ENCODE assay signal across 29 cellular contexts in genomic region chr19:39333507-39333906, GRCh38. TPM values are rescaled to one million over a fixed set of nuclear protein-coding genes. Genes with fewer than 3 reads are reported as not detected.
DNase-seq lines count a peak whose midpoint lies in the region; ATAC-seq, FAIRE-seq and TF ChIP-seq lines count a peak whose summit lies in the region.
"Had no signal": no experiment of that assay in that cellular context is flagged by ENCODE, and none has a peak within 500 bp of the region (broad histone marks: within the 10 kb centered on the region; RNA-seq: fewer than 3 reads in every experiment).

No MANE protein-coding gene starts in this region.

- intact Hi-C loops in HepG2 (cut with micrococcal nuclease; ENCODE audit: unreplicated experiment), result no loop called here
- intact Hi-C loops in right lobe of liver (cut with DNase I), result no loop called here
- intact Hi-C loops in uterus (cut with DNase I; ENCODE audit: low total_unique reads), result no loop called here

- H3K4me2 ChIP-seq in HepG2 (ENCODE audit: low read depth, low read length) (no peak overlapping the region), Loucy (ENCODE audit: low read depth, low read length, poor library complexity, severe bottlenecking) (peak overlapping the region; percentile 49)

- H3K36me3 ChIP-seq in HepG2 (replicated peaks in 1 of 2; ENCODE audit: control insufficient read depth in 1 of 2, insufficient read depth in 2 of 2, low read length in 2 of 2) (no peaks in the 10 kb centered on the region), right lobe of liver (no peaks in the 10 kb centered on the region), Loucy (ENCODE audit: insufficient read depth, low read length) (peaks cover 3% of the 10 kb centered on the region; the same call in 1 of the 2 replicates), uterus (no peaks in the 10 kb centered on the region)

- CTCF ChIA-PET in HepG2 (lab: Yijun Ruan, JAX; ENCODE audit: low intra/inter-chr PET ratio, low total read pairs), result no interaction called here

- no peaks in the 10 kb centered on the region for H3K27me3 Mint-ChIP-seq in activated naive CD8-positive, alpha-beta T cell treated with anti-CD3 and anti-CD28 coated beads, Interleukin-2, amount 50 U/mL, for 24 hours

- peaks cover 55% of the 10 kb centered on the region for H3K4me1 ChIP-seq in HepG2 (ENCODE audit: insufficient read depth, low read length)
- peaks cover 0 to 6% (median 0%) of the 10 kb centered on the region in 4 donors for H3K4me1 ChIP-seq in right lobe of liver
- H3K4me1 ChIP-seq in Loucy (ENCODE audit: insufficient read depth, low read length, poor library complexity, severe bottlenecking), result peaks cover 35% of the 10 kb centered on the region
- H3K4me1 ChIP-seq in uterus, result no peaks in the 10 kb centered on the region
- H3K4me1 ChIP-seq: psoas muscle had no signal

- no peak for TF ChIP-seq RAD21 in HepG2 (CRISPR knock-in tag; IDR thresholded peaks at IDR 0.05)

- no peaks in the 10 kb centered on the region; the same call in 1 of the 2 replicates for H3F3A ChIP-seq in Loucy (ENCODE audit: low read depth)

- in situ Hi-C loops in HepG2 (cut with HindIII; ENCODE audit: extremely low pct_ligation_motif_present, low pct_unique_long_range_greater_than_20kb), result no loop called here

- H3K4me3 ChIP-seq in HepG2 (replicated peaks in 1 of 3; ENCODE audit: insufficient read depth in 1 of 3, low read depth in 2 of 3, low read length in 3 of 3), result no peak overlapping the region
- H3K4me3 ChIP-seq in right lobe of liver, result no peak overlapping the region
- H3K4me3 ChIP-seq in Loucy (ENCODE audit: low read length, poor library complexity, severe bottlenecking), result no peak overlapping the region
- no peak overlapping the region for H3K4me3 ChIP-seq in uterus
- H3K4me3 ChIP-seq: psoas muscle, upper lobe of right lung had no signal

- no peak for TF ChIP-seq EP300 in HepG2 (IDR thresholded peaks at IDR 0.05; ENCODE audit: low read depth in 2 of 2, low read length in 2 of 2)
- TF ChIP-seq EP300 in HepG2 (CRISPR knock-in tag; IDR thresholded peaks at IDR 0.05; ENCODE audit: borderline replicate concordance), result no peak

- peaks cover 65% of the 10 kb centered on the region for H3K4me1 Mint-ChIP-seq in activated naive CD8-positive, alpha-beta T cell treated with anti-CD3 and anti-CD28 coated beads, Interleukin-2, amount 50 U/mL, for 24 hours
- peaks cover 52% of the 10 kb centered on the region for H3K4me1 Mint-ChIP-seq in stimulated activated effector memory CD8-positive, alpha-beta T cell treated with anti-CD3 and anti-CD28 coated beads, Interleukin-12 subunit alpha, Interleukin-12 subunit beta, amount 100 ng/mL, for 72 hours
- H3K4me1 Mint-ChIP-seq: mesothelial cell of epicardium, neural crest cell had no signal

- H3K27ac ChIP-seq in HepG2 (ENCODE audit: extremely low read length, insufficient read depth, low read length) (no peak overlapping the region), right lobe of liver (no peak overlapping the region), substantia nigra (ENCODE audit: low read depth, low read length, poor library complexity, severe bottlenecking) (no peak overlapping the region), uterus (no peak overlapping the region)
- H3K27ac ChIP-seq: psoas muscle, upper lobe of right lung had no signal

- DNase-seq in HepG2 (ENCODE audit: low spot score) (no peak), right lobe of liver (no peak), substantia nigra (lab: John Stamatoyannopoulos, UW) (no peak), uterus (no peak), HuH-7 (ENCODE audit: low spot score) (no peak)
- no peak for DNase-seq in activated naive CD8-positive, alpha-beta T cell treated with anti-CD3 and anti-CD28 coated beads, Interleukin-2, amount 50 U/mL, for 24 hours
- DNase-seq in stimulated activated effector memory CD8-positive, alpha-beta T cell treated with anti-CD3 and anti-CD28 coated beads, Interleukin-12 subunit alpha, Interleukin-12 subunit beta, amount 100 ng/mL, for 72 hours (ENCODE audit: low spot score in 2 of 2), result no peak
- DNase-seq: activated CD8-positive, alpha-beta memory T cell treated with anti-CD3 and anti-CD28 coated beads, Interleukin-2, amount 50 U/mL, for 48 hours; amniotic stem cell; H9; heart left ventricle; Kasumi-1; NCI-H1092; NCI-H510A treated with DMSO at 0.1 percent for 48 hours; NK-92 treated with Interleukin-12 subunit alpha and Interleukin-12 subunit beta, amount 100 ng/mL, for 24 hours; psoas muscle; stimulated activated CD4-positive, alpha-beta T cell treated with anti-CD3 and anti-CD28 coated beads, Interleukin-2, amount 100 ng/mL, for 24 hours; T-helper 9 cell; upper lobe of right lung had no signal

- ATAC-seq in HepG2, result no peak
- no peak for ATAC-seq in right lobe of liver
- no peak for ATAC-seq in activated naive CD8-positive, alpha-beta T cell treated with anti-CD3 and anti-CD28 coated beads, Interleukin-2, amount 50 U/mL, for 24 hours
- ATAC-seq in stimulated activated effector memory CD8-positive, alpha-beta T cell treated with anti-CD3 and anti-CD28 coated beads, Interleukin-12 subunit alpha, Interleukin-12 subunit beta, amount 100 ng/mL, for 72 hours, result no peak
- ATAC-seq: heart left ventricle, left lobe of liver, psoas muscle, upper lobe of right lung had no signal

- H3K79me2 ChIP-seq in HepG2 (ENCODE audit: insufficient read depth, low read length) (no peaks in the 10 kb centered on the region), Loucy (ENCODE audit: insufficient read depth, low read length) (peaks cover 42% of the 10 kb centered on the region)

- POLR2A ChIA-PET in HepG2 (lab: Yijun Ruan, JAX), result no interaction called here

- H3K9me3 Mint-ChIP-seq in activated naive CD8-positive, alpha-beta T cell treated with anti-CD3 and anti-CD28 coated beads, Interleukin-2, amount 50 U/mL, for 24 hours, result no peaks in the 10 kb centered on the region
- no peaks in the 10 kb centered on the region for H3K9me3 Mint-ChIP-seq in stimulated activated effector memory CD8-positive, alpha-beta T cell treated with anti-CD3 and anti-CD28 coated beads, Interleukin-12 subunit alpha, Interleukin-12 subunit beta, amount 100 ng/mL, for 72 hours
- H3K9me3 Mint-ChIP-seq: H9, mesothelial cell of epicardium, neural crest cell had no signal

- H3K27me3 ChIP-seq in HepG2 (ENCODE audit: control insufficient read depth in 1 of 2, insufficient read depth in 2 of 2, low read length in 2 of 2) (no peaks in the 10 kb centered on the region), right lobe of liver (no peaks in the 10 kb centered on the region), Loucy (ENCODE audit: insufficient read depth, low read length, poor library complexity, severe bottlenecking) (no peaks in the 10 kb centered on the region), uterus (no peaks in the 10 kb centered on the region)
- H3K27me3 ChIP-seq: heart left ventricle, upper lobe of right lung had no signal

- H2AFZ ChIP-seq in HepG2 (ENCODE audit: low read length) (no peak overlapping the region), Loucy (ENCODE audit: low read length) (no peak overlapping the region)

- TF ChIP-seq POLR2A in HepG2 (IDR thresholded peaks at IDR 0.05; ENCODE audit: insufficient read depth in 1 of 2, low read depth in 2 of 2, low read length in 2 of 2), result no peak
- TF ChIP-seq POLR2A in right lobe of liver (IDR thresholded peaks at IDR 0.05), result no peak
- TF ChIP-seq POLR2A in uterus (IDR thresholded peaks at IDR 0.05), result no peak

- H3K36me3 Mint-ChIP-seq in activated naive CD8-positive, alpha-beta T cell treated with anti-CD3 and anti-CD28 coated beads, Interleukin-2, amount 50 U/mL, for 24 hours (ENCODE audit: low read depth), result peaks cover 21% of the 10 kb centered on the region
- H3K36me3 Mint-ChIP-seq in stimulated activated effector memory CD8-positive, alpha-beta T cell treated with anti-CD3 and anti-CD28 coated beads, Interleukin-12 subunit alpha, Interleukin-12 subunit beta, amount 100 ng/mL, for 72 hours, result peaks cover 76% of the 10 kb centered on the region
- H3K36me3 Mint-ChIP-seq: mesothelial cell of epicardium had no signal

- 83% methylated on average over 6 of the region's 6 CpGs for WGBS in HepG2 (ENCODE audit: low lambda C conversion rate)
- 79% methylated on average over 4 of the region's 6 CpGs for WGBS in right lobe of liver (ENCODE audit: insufficient coverage, low coverage, low lambda C conversion rate, missing lambda C conversion rate)

- peak overlapping the region; percentile 96 for H3K4me3 Mint-ChIP-seq in activated naive CD8-positive, alpha-beta T cell treated with anti-CD3 and anti-CD28 coated beads, Interleukin-2, amount 50 U/mL, for 24 hours
- H3K4me3 Mint-ChIP-seq in stimulated activated effector memory CD8-positive, alpha-beta T cell treated with anti-CD3 and anti-CD28 coated beads, Interleukin-12 subunit alpha, Interleukin-12 subunit beta, amount 100 ng/mL, for 72 hours, result peak overlapping the region; percentile 97
- H3K4me3 Mint-ChIP-seq: H9, mesothelial cell of epicardium, neural crest cell had no signal

- H3K9ac ChIP-seq in HepG2 (ENCODE audit: insufficient read depth, low read depth, low read length) (no peak overlapping the region), Loucy (ENCODE audit: low read depth, low read length, poor library complexity, severe bottlenecking) (no peak overlapping the region)

- no peak for TF ChIP-seq CTCF in HepG2 (CRISPR knock-in tag; IDR thresholded peaks at IDR 0.05)
- TF ChIP-seq CTCF in right lobe of liver (IDR thresholded peaks at IDR 0.05), result no peak
- no peak for TF ChIP-seq CTCF in Loucy (conservative IDR thresholded peaks at IDR 0.05; ENCODE audit: low read length)
- TF ChIP-seq CTCF in uterus (IDR thresholded peaks at IDR 0.05), result no peak

- H3K9me2 ChIP-seq in Loucy (replicated peaks; ENCODE audit: low read depth, low read length), result no peaks in the 10 kb centered on the region

- H4K20me1 ChIP-seq in HepG2 (ENCODE audit: insufficient read depth, low read length), result no peaks in the 10 kb centered on the region
- no peaks in the 10 kb centered on the region for H4K20me1 ChIP-seq in Loucy (ENCODE audit: insufficient read depth, low read length, poor library complexity, severe bottlenecking)

- H3K27ac Mint-ChIP-seq in activated naive CD8-positive, alpha-beta T cell treated with anti-CD3 and anti-CD28 coated beads, Interleukin-2, amount 50 U/mL, for 24 hours, result peak overlapping the region; percentile 52
- H3K27ac Mint-ChIP-seq in stimulated activated effector memory CD8-positive, alpha-beta T cell treated with anti-CD3 and anti-CD28 coated beads, Interleukin-12 subunit alpha, Interleukin-12 subunit beta, amount 100 ng/mL, for 72 hours, result peak overlapping the region; percentile 54
- H3K27ac Mint-ChIP-seq: mesothelial cell of epicardium had no signal

- no peak for FAIRE-seq in HepG2 (lab: Jason Lieb, UNC)
- FAIRE-seq: bronchial epithelial cell, D721Med, RCC 7860 had no signal

- BruUV-seq in HepG2 (replicated peaks; lab: Mats Ljungman, UMichigan), result no TSS peak

- no peaks in the 10 kb centered on the region for H3K9me3 ChIP-seq in HepG2 (ENCODE audit: low read length)
- H3K9me3 ChIP-seq in right lobe of liver, result no peaks in the 10 kb centered on the region
- H3K9me3 ChIP-seq in Loucy (ENCODE audit: insufficient read depth, low read depth, low read length), result no peaks in the 10 kb centered on the region
- no peaks in the 10 kb centered on the region for H3K9me3 ChIP-seq in uterus
- H3K9me3 ChIP-seq: heart left ventricle, psoas muscle, upper lobe of right lung had no signal

RNA-seq across cellular contexts. Expression of gene GMFG, which starts 2.3 kb away (rescaled TPM):
- total RNA-seq in HepG2 (2016; rRNA removed; fragmentation: Illumina TruSeq; extraction: Trizol) (1.1 TPM in 1 of 2 replicates, not detected in the other), right lobe of liver (10 to 100 TPM in 3 of 6 experiments, 1 to 10 TPM in 3; 2.8 to 23.8 (median 12.7) TPM), uterus (10 to 100 TPM; 10.4 to 43.0 (median 18.9) TPM)
- total RNA-seq in HepG2 (2016; cell fraction: cytosol; rRNA removed; fragmentation: Illumina TruSeq; extraction: Trizol; ENCODE audit: low read depth), result 0.88 TPM in 1 of 2 replicates, not detected in the other
- total RNA-seq in HepG2 (2016; cell fraction: insoluble cytoplasmic fraction; rRNA removed; fragmentation: Illumina TruSeq; extraction: Trizol), result 0.35 and 1.1 TPM in 2 replicates
- 0.46 TPM in 1 of 2 replicates, not detected in the other for total RNA-seq in HepG2 (2016; cell fraction: membrane; rRNA removed; fragmentation: Illumina TruSeq; extraction: Trizol)
- total RNA-seq in HepG2 (2016; cell fraction: nucleus; rRNA removed; fragmentation: Illumina TruSeq; extraction: Trizol), result not detected in 2 replicates
- polyA plus RNA-seq in HepG2 (2011; rRNA removed), result 7.5 and 7.9 TPM in 2 replicates
- polyA plus RNA-seq in HepG2 (2011; cell fraction: cytosol; rRNA removed), result 5.3 and 8.4 TPM in 2 replicates
- 2.2 and 3.1 TPM in 2 replicates for polyA plus RNA-seq in HepG2 (2011; cell fraction: nucleus; rRNA removed)
- polyA plus RNA-seq in HepG2 (2012), result 10.9 and 18.0 TPM in 2 replicates
- polyA plus RNA-seq in HepG2 (2016; cell fraction: cytosol; fragmentation: Illumina TruSeq; extraction: Trizol; ENCODE audit: low read depth), result 0.45 TPM in 1 of 2 replicates, not detected in the other
- 1.1 TPM in 1 of 2 replicates, not detected in the other for polyA plus RNA-seq in HepG2 (2016; cell fraction: insoluble cytoplasmic fraction; fragmentation: Illumina TruSeq; extraction: Trizol; ENCODE audit: low read depth)
- polyA plus RNA-seq in HepG2 (2016; cell fraction: membrane; fragmentation: Illumina TruSeq; extraction: Trizol; ENCODE audit: low read depth), result 0.42 TPM in 1 of 2 replicates, not detected in the other
- polyA plus RNA-seq in HepG2 (2016; cell fraction: nucleus; fragmentation: Illumina TruSeq; extraction: Trizol; ENCODE audit: insufficient read depth, low read depth), result not detected in 2 replicates
- 1.5 TPM in 1 of 2 replicates, not detected in the other for polyA minus RNA-seq in HepG2 (2011; rRNA and poly(A)+ RNA removed; ENCODE audit: low replicate concordance)
- not detected in 2 replicates for polyA minus RNA-seq in HepG2 (2011; cell fraction: cytosol; rRNA and poly(A)+ RNA removed)
- not detected in 2 replicates for polyA minus RNA-seq in HepG2 (2011; cell fraction: nucleus; rRNA and poly(A)+ RNA removed)
- total RNA-seq: bronchial epithelial cell, H9, HT-29, mesothelial cell of epicardium had no signal

RNA-seq across cellular contexts. Expression of gene SAMD4B, which starts 8.7 kb away (rescaled TPM):
- total RNA-seq in HepG2 (2016; rRNA removed; fragmentation: Illumina TruSeq; extraction: Trizol), result 26.0 and 29.1 TPM in 2 replicates
- total RNA-seq in HepG2 (2016; cell fraction: cytosol; rRNA removed; fragmentation: Illumina TruSeq; extraction: Trizol; ENCODE audit: low read depth), result 7.2 and 7.4 TPM in 2 replicates
- 25.8 and 26.5 TPM in 2 replicates for total RNA-seq in HepG2 (2016; cell fraction: insoluble cytoplasmic fraction; rRNA removed; fragmentation: Illumina TruSeq; extraction: Trizol)
- 26.3 and 30.4 TPM in 2 replicates for total RNA-seq in HepG2 (2016; cell fraction: membrane; rRNA removed; fragmentation: Illumina TruSeq; extraction: Trizol)
- 21.5 and 28.0 TPM in 2 replicates for total RNA-seq in HepG2 (2016; cell fraction: nucleus; rRNA removed; fragmentation: Illumina TruSeq; extraction: Trizol)
- 31.8 and 37.7 TPM in 2 replicates for polyA plus RNA-seq in HepG2 (2011; rRNA removed)
- polyA plus RNA-seq in HepG2 (2011; cell fraction: cytosol; rRNA removed), result 15.3 and 21.3 TPM in 2 replicates
- polyA plus RNA-seq in HepG2 (2011; cell fraction: nucleus; rRNA removed), result 70.1 and 82.6 TPM in 2 replicates
- 35.6 and 45.7 TPM in 2 replicates for polyA plus RNA-seq in HepG2 (2012)
- polyA plus RNA-seq in HepG2 (2016; cell fraction: cytosol; fragmentation: Illumina TruSeq; extraction: Trizol; ENCODE audit: low read depth), result 7.6 and 8.0 TPM in 2 replicates
- polyA plus RNA-seq in HepG2 (2016; cell fraction: insoluble cytoplasmic fraction; fragmentation: Illumina TruSeq; extraction: Trizol; ENCODE audit: low read depth), result 33.5 and 49.3 TPM in 2 replicates
- 31.4 and 33.2 TPM in 2 replicates for polyA plus RNA-seq in HepG2 (2016; cell fraction: membrane; fragmentation: Illumina TruSeq; extraction: Trizol; ENCODE audit: low read depth)
- polyA plus RNA-seq in HepG2 (2016; cell fraction: nucleus; fragmentation: Illumina TruSeq; extraction: Trizol; ENCODE audit: insufficient read depth, low read depth), result 81.0 and 81.2 TPM in 2 replicates
- polyA minus RNA-seq in HepG2 (2011; rRNA and poly(A)+ RNA removed; ENCODE audit: low replicate concordance), result 63.3 and 83.3 TPM in 2 replicates
- 21.3 and 24.8 TPM in 2 replicates for polyA minus RNA-seq in HepG2 (2011; cell fraction: cytosol; rRNA and poly(A)+ RNA removed)
- 25.0 and 25.6 TPM in 2 replicates for polyA minus RNA-seq in HepG2 (2011; cell fraction: nucleus; rRNA and poly(A)+ RNA removed)
- total RNA-seq in right lobe of liver, result 10 to 100 TPM; 23.0 to 45.6 (median 31.6) TPM
- 100 to 1,000 TPM in 1 of 4 donors, 10 to 100 TPM in 3; 11.3 to 128 (median 58.6) TPM for total RNA-seq in uterus

RNA-seq across cellular contexts. Expression of gene LRFN1, which starts 12.8 kb away (rescaled TPM):
- total RNA-seq in HepG2 (2016; rRNA removed; fragmentation: Illumina TruSeq; extraction: Trizol) (0.04 TPM in 1 of 2 replicates, not detected in the other), right lobe of liver (under 1 TPM; 0.32 to 0.97 (median 0.61) TPM), uterus (1 to 10 TPM in 2 of 4 donors, not detected in 2; 1.4 to 4.7 TPM)
- total RNA-seq in HepG2 (2016; cell fraction: cytosol; rRNA removed; fragmentation: Illumina TruSeq; extraction: Trizol; ENCODE audit: low read depth), result 0.09 TPM in 1 of 2 replicates, not detected in the other
- total RNA-seq in HepG2 (2016; cell fraction: insoluble cytoplasmic fraction; rRNA removed; fragmentation: Illumina TruSeq; extraction: Trizol), result 0.06 TPM in 1 of 2 replicates, not detected in the other
- 0.06 TPM in 1 of 2 replicates, not detected in the other for total RNA-seq in HepG2 (2016; cell fraction: membrane; rRNA removed; fragmentation: Illumina TruSeq; extraction: Trizol)
- total RNA-seq in HepG2 (2016; cell fraction: nucleus; rRNA removed; fragmentation: Illumina TruSeq; extraction: Trizol), result 0.19 TPM in 1 of 2 replicates, not detected in the other
- polyA plus RNA-seq in HepG2 (2011; rRNA removed), result 0.07 TPM in 1 of 2 replicates, not detected in the other
- polyA plus RNA-seq in HepG2 (2011; cell fraction: cytosol; rRNA removed), result 0.04 and 0.05 TPM in 2 replicates
- polyA plus RNA-seq in HepG2 (2011; cell fraction: nucleus; rRNA removed), result 0.16 and 0.17 TPM in 2 replicates
- polyA plus RNA-seq in HepG2 (2012), result 0.36 and 0.39 TPM in 2 replicates
- polyA plus RNA-seq in HepG2 (2016; cell fraction: cytosol; fragmentation: Illumina TruSeq; extraction: Trizol; ENCODE audit: low read depth), result 0.06 TPM in 1 of 2 replicates, not detected in the other
- 0.13 and 0.19 TPM in 2 replicates for polyA plus RNA-seq in HepG2 (2016; cell fraction: insoluble cytoplasmic fraction; fragmentation: Illumina TruSeq; extraction: Trizol; ENCODE audit: low read depth)
- polyA plus RNA-seq in HepG2 (2016; cell fraction: membrane; fragmentation: Illumina TruSeq; extraction: Trizol; ENCODE audit: low read depth), result 0.09 and 0.15 TPM in 2 replicates
- 0.15 and 0.52 TPM in 2 replicates for polyA plus RNA-seq in HepG2 (2016; cell fraction: nucleus; fragmentation: Illumina TruSeq; extraction: Trizol; ENCODE audit: insufficient read depth, low read depth)
- polyA minus RNA-seq in HepG2 (2011; rRNA and poly(A)+ RNA removed; ENCODE audit: low replicate concordance), result 0.10 TPM in 1 of 2 replicates, not detected in the other
- not detected in 2 replicates for polyA minus RNA-seq in HepG2 (2011; cell fraction: cytosol; rRNA and poly(A)+ RNA removed)
- 0.25 TPM in 1 of 2 replicates, not detected in the other for polyA minus RNA-seq in HepG2 (2011; cell fraction: nucleus; rRNA and poly(A)+ RNA removed)

RNA-seq across cellular contexts. Expression of gene IFNL1, which starts 37.3 kb away (rescaled TPM):
- not detected in 2 replicates for total RNA-seq in HepG2 (2016; rRNA removed; fragmentation: Illumina TruSeq; extraction: Trizol)
- not detected in 2 replicates for total RNA-seq in HepG2 (2016; cell fraction: cytosol; rRNA removed; fragmentation: Illumina TruSeq; extraction: Trizol; ENCODE audit: low read depth)
- total RNA-seq in HepG2 (2016; cell fraction: insoluble cytoplasmic fraction; rRNA removed; fragmentation: Illumina TruSeq; extraction: Trizol), result not detected in 2 replicates
- not detected in 2 replicates for total RNA-seq in HepG2 (2016; cell fraction: membrane; rRNA removed; fragmentation: Illumina TruSeq; extraction: Trizol)
- total RNA-seq in HepG2 (2016; cell fraction: nucleus; rRNA removed; fragmentation: Illumina TruSeq; extraction: Trizol), result not detected in 2 replicates
- not detected in 2 replicates for polyA plus RNA-seq in HepG2 (2011; rRNA removed)
- polyA plus RNA-seq in HepG2 (2011; cell fraction: cytosol; rRNA removed), result not detected in 2 replicates
- polyA plus RNA-seq in HepG2 (2011; cell fraction: nucleus; rRNA removed), result not detected in 2 replicates
- not detected in 2 replicates for polyA plus RNA-seq in HepG2 (2012)
- polyA plus RNA-seq in HepG2 (2016; cell fraction: cytosol; fragmentation: Illumina TruSeq; extraction: Trizol; ENCODE audit: low read depth), result not detected in 2 replicates
- not detected in 2 replicates for polyA plus RNA-seq in HepG2 (2016; cell fraction: insoluble cytoplasmic fraction; fragmentation: Illumina TruSeq; extraction: Trizol; ENCODE audit: low read depth)
- polyA plus RNA-seq in HepG2 (2016; cell fraction: membrane; fragmentation: Illumina TruSeq; extraction: Trizol; ENCODE audit: low read depth), result not detected in 2 replicates
- polyA plus RNA-seq in HepG2 (2016; cell fraction: nucleus; fragmentation: Illumina TruSeq; extraction: Trizol; ENCODE audit: insufficient read depth, low read depth), result not detected in 2 replicates
- polyA minus RNA-seq in HepG2 (2011; rRNA and poly(A)+ RNA removed; ENCODE audit: low replicate concordance), result not detected in 2 replicates
- polyA minus RNA-seq in HepG2 (2011; cell fraction: cytosol; rRNA and poly(A)+ RNA removed), result not detected in 2 replicates
- polyA minus RNA-seq in HepG2 (2011; cell fraction: nucleus; rRNA and poly(A)+ RNA removed), result not detected in 2 replicates
- not detected for total RNA-seq in right lobe of liver
- not detected for total RNA-seq in uterus
- total RNA-seq: bronchial epithelial cell, H9, heart left ventricle, HT-29, left lobe of liver, mesothelial cell of epicardium, neural crest cell, psoas muscle, SK-MEL-5, skeletal muscle tissue, upper lobe of right lung had no signal
- polyA plus RNA-seq: heart left ventricle, psoas muscle had no signal

RNA-seq across cellular contexts. Expression of gene PAF1, which starts 57.4 kb away (rescaled TPM):
- 30.2 and 31.0 TPM in 2 replicates for total RNA-seq in HepG2 (2016; rRNA removed; fragmentation: Illumina TruSeq; extraction: Trizol)
- total RNA-seq in HepG2 (2016; cell fraction: cytosol; rRNA removed; fragmentation: Illumina TruSeq; extraction: Trizol; ENCODE audit: low read depth), result 4.3 and 4.6 TPM in 2 replicates
- 25.2 and 33.6 TPM in 2 replicates for total RNA-seq in HepG2 (2016; cell fraction: insoluble cytoplasmic fraction; rRNA removed; fragmentation: Illumina TruSeq; extraction: Trizol)
- total RNA-seq in HepG2 (2016; cell fraction: membrane; rRNA removed; fragmentation: Illumina TruSeq; extraction: Trizol), result 7.2 and 8.9 TPM in 2 replicates
- total RNA-seq in HepG2 (2016; cell fraction: nucleus; rRNA removed; fragmentation: Illumina TruSeq; extraction: Trizol), result 17.1 and 20.6 TPM in 2 replicates
- 30.3 and 31.1 TPM in 2 replicates for polyA plus RNA-seq in HepG2 (2011; rRNA removed)
- 23.2 and 28.5 TPM in 2 replicates for polyA plus RNA-seq in HepG2 (2011; cell fraction: cytosol; rRNA removed)
- polyA plus RNA-seq in HepG2 (2011; cell fraction: nucleus; rRNA removed), result 46.4 and 51.2 TPM in 2 replicates
- polyA plus RNA-seq in HepG2 (2012), result 31.0 and 32.0 TPM in 2 replicates
- 4.2 and 4.5 TPM in 2 replicates for polyA plus RNA-seq in HepG2 (2016; cell fraction: cytosol; fragmentation: Illumina TruSeq; extraction: Trizol; ENCODE audit: low read depth)
- polyA plus RNA-seq in HepG2 (2016; cell fraction: insoluble cytoplasmic fraction; fragmentation: Illumina TruSeq; extraction: Trizol; ENCODE audit: low read depth), result 45.7 and 53.2 TPM in 2 replicates
- polyA plus RNA-seq in HepG2 (2016; cell fraction: membrane; fragmentation: Illumina TruSeq; extraction: Trizol; ENCODE audit: low read depth), result 7.1 and 7.8 TPM in 2 replicates
- 51.5 and 52.7 TPM in 2 replicates for polyA plus RNA-seq in HepG2 (2016; cell fraction: nucleus; fragmentation: Illumina TruSeq; extraction: Trizol; ENCODE audit: insufficient read depth, low read depth)
- 32.5 and 51.4 TPM in 2 replicates for polyA minus RNA-seq in HepG2 (2011; rRNA and poly(A)+ RNA removed; ENCODE audit: low replicate concordance)
- 17.1 and 19.9 TPM in 2 replicates for polyA minus RNA-seq in HepG2 (2011; cell fraction: cytosol; rRNA and poly(A)+ RNA removed)
- polyA minus RNA-seq in HepG2 (2011; cell fraction: nucleus; rRNA and poly(A)+ RNA removed), result 30.1 and 33.9 TPM in 2 replicates
- total RNA-seq in right lobe of liver, result 10 to 100 TPM; 18.6 to 34.9 (median 24.8) TPM
- total RNA-seq in uterus, result 10 to 100 TPM; 21.8 to 65.6 (median 33.7) TPM
